Comparison of ENCODE assay signal across 1 cellular context in the genomic region with DNA sequence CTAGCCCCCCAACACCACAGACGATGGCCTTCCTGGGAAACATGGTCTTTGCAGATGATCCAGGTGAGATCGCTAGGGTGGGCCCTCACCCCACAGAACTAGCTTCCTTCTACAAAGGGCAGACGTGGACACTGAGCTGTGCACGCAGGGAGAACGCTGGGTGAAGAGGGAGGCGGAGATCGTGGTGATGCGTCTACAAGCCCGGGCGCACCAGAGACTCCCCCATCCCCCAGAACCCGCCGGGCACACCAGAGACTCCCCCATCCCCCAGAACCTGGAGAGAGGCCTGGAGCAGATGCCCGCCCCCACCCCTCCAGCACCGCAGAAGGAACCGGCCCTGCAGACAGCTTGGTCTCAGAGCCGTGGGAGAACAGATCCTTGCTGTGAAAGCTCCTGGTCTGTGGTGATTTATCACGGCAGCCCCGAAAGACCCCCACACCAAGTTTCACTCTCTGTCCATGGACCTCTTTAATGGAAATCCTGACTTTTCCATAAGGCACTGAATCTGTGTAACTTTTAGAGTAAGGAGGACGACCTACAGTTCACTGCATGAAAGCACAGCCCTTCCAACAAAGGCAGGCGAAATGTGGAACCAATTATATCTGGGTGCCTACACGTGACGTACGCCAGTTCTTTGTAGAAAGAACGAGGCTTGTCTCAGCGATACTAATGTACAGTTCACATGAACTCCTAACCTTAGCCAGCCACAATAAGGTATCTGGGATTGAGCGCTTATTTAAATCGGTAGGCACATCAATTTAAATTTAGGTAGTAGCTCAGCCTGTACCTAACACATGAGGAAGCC.
TF ChIP-seq lines count a peak whose summit lies in the region.

No MANE protein-coding gene starts in this region.

TF ChIP-seq in IMR-90, 13 proteins besides CTCF, POLR2A, EP300 and RAD21:
- TF ChIP-seq, protein P1, sequence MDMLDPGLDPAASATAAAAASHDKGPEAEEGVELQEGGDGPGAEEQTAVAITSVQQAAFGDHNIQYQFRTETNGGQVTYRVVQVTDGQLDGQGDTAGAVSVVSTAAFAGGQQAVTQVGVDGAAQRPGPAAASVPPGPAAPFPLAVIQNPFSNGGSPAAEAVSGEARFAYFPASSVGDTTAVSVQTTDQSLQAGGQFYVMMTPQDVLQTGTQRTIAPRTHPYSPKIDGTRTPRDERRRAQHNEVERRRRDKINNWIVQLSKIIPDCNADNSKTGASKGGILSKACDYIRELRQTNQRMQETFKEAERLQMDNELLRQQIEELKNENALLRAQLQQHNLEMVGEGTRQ (IDR thresholded peaks at IDR 0.05; ENCODE audit: low read depth, low read length): no peak
- TF ChIP-seq SMC3 (IDR thresholded peaks at IDR 0.05; ENCODE audit: low read depth, low read length): no peak
- TF ChIP-seq CEBPB (IDR thresholded peaks at IDR 0.05; ENCODE audit: low read depth, low read length): no peak
- no peak for TF ChIP-seq CHD1 (IDR thresholded peaks at IDR 0.05; ENCODE audit: low read depth, low read length)
- no peak for TF ChIP-seq RCOR1 (IDR thresholded peaks at IDR 0.05; ENCODE audit: insufficient replicate concordance, low read length)
- no peak for TF ChIP-seq MAFK (IDR thresholded peaks at IDR 0.05; ENCODE audit: low read depth, low read length)
- TF ChIP-seq MXI1 (IDR thresholded peaks at IDR 0.05; ENCODE audit: borderline replicate concordance, low read depth, low read length): no peak
- no peak for TF ChIP-seq MAZ (IDR thresholded peaks at IDR 0.05; ENCODE audit: borderline replicate concordance, low read depth, low read length)
- no peak for TF ChIP-seq RFX5 (IDR thresholded peaks at IDR 0.05; ENCODE audit: low read depth, low read length)
- TF ChIP-seq NFE2L2 (IDR thresholded peaks at IDR 0.05; ENCODE audit: low read depth, low read length): no peak
- TF ChIP-seq, protein P2, sequence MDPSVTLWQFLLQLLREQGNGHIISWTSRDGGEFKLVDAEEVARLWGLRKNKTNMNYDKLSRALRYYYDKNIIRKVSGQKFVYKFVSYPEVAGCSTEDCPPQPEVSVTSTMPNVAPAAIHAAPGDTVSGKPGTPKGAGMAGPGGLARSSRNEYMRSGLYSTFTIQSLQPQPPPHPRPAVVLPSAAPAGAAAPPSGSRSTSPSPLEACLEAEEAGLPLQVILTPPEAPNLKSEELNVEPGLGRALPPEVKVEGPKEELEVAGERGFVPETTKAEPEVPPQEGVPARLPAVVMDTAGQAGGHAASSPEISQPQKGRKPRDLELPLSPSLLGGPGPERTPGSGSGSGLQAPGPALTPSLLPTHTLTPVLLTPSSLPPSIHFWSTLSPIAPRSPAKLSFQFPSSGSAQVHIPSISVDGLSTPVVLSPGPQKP (IDR thresholded peaks at IDR 0.05; ENCODE audit: borderline replicate concordance, low read depth, low read length): no peak
- TF ChIP-seq FOS (IDR thresholded peaks at IDR 0.05; ENCODE audit: low read depth, low read length): no peak
- no peak for TF ChIP-seq BHLHE40 (IDR thresholded peaks at IDR 0.05; ENCODE audit: low read depth, low read length)
TF ChIP-seq in IMR-90: peak in this region for 0.
